ENCODE assay signal across 29 cellular contexts in the genomic region with DNA sequence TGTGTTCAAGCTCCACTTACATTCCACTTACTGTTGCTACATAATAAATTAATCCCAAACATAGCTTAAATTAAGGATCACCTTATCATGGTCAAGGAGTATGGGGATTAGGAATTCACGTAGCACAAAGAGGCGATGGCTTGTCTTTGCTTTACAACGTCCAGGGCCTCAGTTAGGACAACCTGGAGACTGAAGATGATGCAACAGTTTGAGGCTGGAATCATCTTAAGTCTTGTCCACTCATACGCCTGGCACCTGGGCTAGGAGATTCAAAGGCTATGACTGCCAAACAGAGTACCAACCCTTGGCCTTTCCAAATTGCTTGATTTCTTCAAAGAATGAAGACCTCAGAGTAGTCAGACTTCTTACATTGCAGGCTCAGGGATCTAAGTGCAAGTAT.
"Had no signal": no experiment of that assay in that cellular context is flagged by ENCODE, and none has a peak within 500 bp of the region (broad histone marks: within the 10 kb centered on the region; RNA-seq: fewer than 3 reads in every experiment).

No MANE protein-coding gene starts in this region.

- H3K4me3 ChIP-seq: adrenal gland, ascending aorta, breast epithelium, cardiac muscle cell, coronary artery, dorsolateral prefrontal cortex, esophagus muscularis mucosa, gastroesophageal sphincter, heart right ventricle had no signal

- DNase-seq: activated CD4-positive, alpha-beta memory T cell treated with anti-CD3 and anti-CD28 coated beads for 36 hours; activated CD4-positive, alpha-beta T cell treated with anti-CD3 and anti-CD28 coated beads for 36 hours; activated CD4-positive, alpha-beta T cell treated with anti-CD3 and anti-CD28 coated beads, Interleukin-2, amount 10 ng/mL, durations not matched to agents 24 days and 14 days; activated CD4-positive, CD25-positive, alpha-beta regulatory T cell; activated CD4-positive, CD25-positive, alpha-beta regulatory T cell treated with anti-CD3 and anti-CD28 coated beads, Interleukin-2, amount 50 U/mL, for 72 hours; activated CD8-positive, alpha-beta memory T cell treated with anti-CD3 and anti-CD28 coated beads, Interleukin-2, amount 10 ng/mL, durations not matched to agents 7 days and 5 days; activated CD8-positive, alpha-beta memory T cell treated with anti-CD3 and anti-CD28 coated beads, Interleukin-2, amount 50 U/mL, for 4 hours; activated CD8-positive, alpha-beta T cell treated with anti-CD3 and anti-CD28 coated beads, Interleukin-2, amount 10 ng/mL, durations not matched to agents 7 days and 5 days; activated effector memory CD4-positive, alpha-beta T cell treated with anti-CD3 and anti-CD28 coated beads, Interleukin-2, amount 50 U/mL, for 16 hours; activated naive CD4-positive, alpha-beta T cell treated with anti-CD3 and anti-CD28 coated beads for 36 hours; activated naive CD8-positive, alpha-beta T cell treated with anti-CD3 and anti-CD28 coated beads for 36 hours; activated naive CD8-positive, alpha-beta T cell treated with anti-CD3 and anti-CD28 coated beads, Interleukin-2, amount 50 U/mL, for 24 hours; activated T-cell treated with anti-CD3 and anti-CD28 coated beads, Interleukin-2, amount 50 U/mL, for 1 hour; activated T-cell treated with anti-CD3 and anti-CD28 coated beads, Interleukin-2, amount 50 U/mL, for 48 hours; adrenal gland; central memory CD4-positive, alpha-beta T cell; dorsolateral prefrontal cortex; effector memory CD4-positive, alpha-beta T cell; endodermal cell; erythroblast; foreskin keratinocyte; heart right ventricle; T-helper 2 cell had no signal

- H3K9me3 ChIP-seq: adrenal gland, breast epithelium, esophagus muscularis mucosa, gastroesophageal sphincter had no signal

- H3K27ac ChIP-seq: adrenal gland, ascending aorta, breast epithelium, cardiac muscle cell, coronary artery, dorsolateral prefrontal cortex, esophagus muscularis mucosa, foreskin keratinocyte, gastroesophageal sphincter, heart right ventricle had no signal

- H3K36me3 ChIP-seq: adrenal gland, ascending aorta, breast epithelium, cardiac muscle cell, esophagus muscularis mucosa, gastroesophageal sphincter, heart right ventricle had no signal

- H3K27me3 ChIP-seq: adrenal gland, ascending aorta, breast epithelium, cardiac muscle cell, dorsolateral prefrontal cortex, esophagus muscularis mucosa, foreskin keratinocyte, gastroesophageal sphincter, heart right ventricle had no signal

- ATAC-seq: activated CD4-positive, alpha-beta T cell treated with anti-CD3 and anti-CD28 coated beads for 36 hours; activated CD8-positive, alpha-beta memory T cell treated with anti-CD3 and anti-CD28 coated beads, Interleukin-2, amount 10 ng/mL, durations not matched to agents 7 days and 5 days; activated CD8-positive, alpha-beta T cell treated with anti-CD3 and anti-CD28 coated beads, Interleukin-2, amount 10 ng/mL, durations not matched to agents 7 days and 5 days; activated naive CD8-positive, alpha-beta T cell treated with anti-CD3 and anti-CD28 coated beads, Interleukin-2, amount 50 U/mL, for 24 hours; foreskin keratinocyte; gastroesophageal sphincter; heart right ventricle had no signal

- H3K4me1 ChIP-seq: ascending aorta, breast epithelium had no signal
